1 cellular context compared by ENCODE assay signal in the genomic region with DNA sequence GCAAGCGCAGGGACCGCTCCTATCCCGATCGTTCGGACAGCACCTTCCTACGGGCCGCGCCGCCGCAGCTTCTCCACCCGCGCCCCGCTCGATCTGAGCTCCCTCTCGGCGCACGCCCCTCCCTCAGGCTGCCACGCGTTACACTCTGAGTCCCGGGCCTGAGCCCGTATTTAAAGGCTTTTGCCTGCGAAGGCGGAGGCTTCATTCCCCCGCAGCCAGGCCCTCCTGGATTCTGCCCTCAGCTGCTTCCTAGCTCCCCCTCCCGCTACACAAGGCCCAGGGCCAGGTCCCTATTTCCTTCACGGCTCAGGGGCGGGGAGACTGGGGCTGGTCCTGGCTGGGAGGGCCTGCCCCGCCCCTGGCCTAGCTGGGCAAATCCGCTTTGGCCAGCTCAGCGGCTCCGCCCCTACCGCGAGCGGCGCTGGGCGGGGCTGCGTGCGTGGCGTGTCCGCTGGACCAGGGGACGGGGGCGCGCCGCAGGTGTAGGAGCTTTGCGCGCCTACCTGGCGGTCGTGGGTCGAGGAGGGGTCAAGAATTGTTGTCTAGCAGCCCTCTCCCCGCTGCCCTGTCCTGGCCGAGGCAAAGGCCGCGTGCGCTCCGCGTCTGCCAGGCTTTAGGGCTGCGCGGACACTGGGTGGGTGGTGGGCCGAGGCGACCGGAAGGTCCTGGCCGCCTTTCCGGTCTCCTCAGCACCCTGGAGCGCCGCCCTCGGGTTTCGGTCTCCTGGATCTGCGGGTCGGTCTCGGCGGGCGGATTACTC.
TF ChIP-seq lines count a peak whose summit lies in the region.

Gene UGDH (minus strand): TSS at position 144 of the 760 bp plus-strand sequence. CDS start 5,927 bp downstream, outside the sequence.

TF ChIP-seq in WTC11, 78 proteins besides CTCF, POLR2A, EP300 and RAD21 (continued from another document and continues in another):
- TF ChIP-seq ZNF512 (CRISPR knock-in tag; IDR thresholded peaks at IDR 0.05; ENCODE audit: borderline replicate concordance) (no peak), SOX15 (CRISPR knock-in tag; IDR thresholded peaks at IDR 0.05) (no peak), FOXP4 (CRISPR knock-in tag; IDR thresholded peaks at IDR 0.05) (peak; percentile 73; the same call in 1 of the 2 replicates), OVOL2 (CRISPR knock-in tag; IDR thresholded peaks at IDR 0.05; ENCODE audit: borderline replicate concordance) (no peak), SMAD4 (CRISPR knock-in tag; IDR thresholded peaks at IDR 0.05) (0 out of 2 replicates have a peak, but pooled peaks have one; percentile 45), NR1H2 (CRISPR knock-in tag; IDR thresholded peaks at IDR 0.05) (no peak), AR (CRISPR knock-in tag; IDR thresholded peaks at IDR 0.05) (no peak), ATF1 (CRISPR knock-in tag; IDR thresholded peaks at IDR 0.05) (no peak), MLX (CRISPR knock-in tag; IDR thresholded peaks at IDR 0.05) (no peak), NFATC4 (CRISPR knock-in tag; IDR thresholded peaks at IDR 0.05) (no peak), TEAD4 (CRISPR knock-in tag; IDR thresholded peaks at IDR 0.05) (peak; percentile 78; the same call in 1 of the 2 replicates), ATF3 (CRISPR knock-in tag; conservative IDR thresholded peaks at IDR 0.05) (no peak), ZNF219 (CRISPR knock-in tag; IDR thresholded peaks at IDR 0.05; ENCODE audit: borderline replicate concordance) (0 out of 2 replicates have a peak, but pooled peaks have one; percentile 46), GABPB1 (CRISPR knock-in tag; IDR thresholded peaks at IDR 0.05) (peak; percentile 73), PRRX2 (CRISPR knock-in tag; IDR thresholded peaks at IDR 0.05) (no peak), IRF2 (CRISPR knock-in tag; IDR thresholded peaks at IDR 0.05; ENCODE audit: borderline replicate concordance, low read depth) (no peak), TEAD1 (CRISPR knock-in tag; IDR thresholded peaks at IDR 0.05) (peak; percentile 86), SMAD3 (CRISPR knock-in tag; IDR thresholded peaks at IDR 0.05; ENCODE audit: borderline replicate concordance) (peak; percentile 75; the same call in 1 of the 2 replicates), KAT7 (CRISPR knock-in tag; IDR thresholded peaks at IDR 0.05; ENCODE audit: borderline replicate concordance) (0 out of 2 replicates have a peak, but pooled peaks have one; percentile 72), JUN (CRISPR knock-in tag; IDR thresholded peaks at IDR 0.05) (peak; percentile 78), ZNF121 (CRISPR knock-in tag; IDR thresholded peaks at IDR 0.05) (no peak), ZNF138 (CRISPR knock-in tag; conservative IDR thresholded peaks at IDR 0.05) (no peak), ZNF317 (CRISPR knock-in tag; IDR thresholded peaks at IDR 0.05; ENCODE audit: borderline replicate concordance, low read depth) (no peak)
- TF ChIP-seq, protein P1, sequence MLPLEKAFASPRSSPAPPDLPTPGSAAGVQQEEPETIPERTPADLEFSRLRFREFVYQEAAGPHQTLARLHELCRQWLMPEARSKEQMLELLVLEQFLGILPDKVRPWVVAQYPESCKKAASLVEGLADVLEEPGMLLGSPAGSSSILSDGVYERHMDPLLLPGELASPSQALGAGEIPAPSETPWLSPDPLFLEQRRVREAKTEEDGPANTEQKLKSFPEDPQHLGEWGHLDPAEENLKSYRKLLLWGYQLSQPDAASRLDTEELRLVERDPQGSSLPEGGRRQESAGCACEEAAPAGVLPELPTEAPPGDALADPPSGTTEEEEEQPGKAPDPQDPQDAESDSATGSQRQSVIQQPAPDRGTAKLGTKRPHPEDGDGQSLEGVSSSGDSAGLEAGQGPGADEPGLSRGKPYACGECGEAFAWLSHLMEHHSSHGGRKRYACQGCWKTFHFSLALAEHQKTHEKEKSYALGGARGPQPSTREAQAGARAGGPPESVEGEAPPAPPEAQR (CRISPR knock-in tag; IDR thresholded peaks at IDR 0.05), result no peak
- TF ChIP-seq, protein P2, sequence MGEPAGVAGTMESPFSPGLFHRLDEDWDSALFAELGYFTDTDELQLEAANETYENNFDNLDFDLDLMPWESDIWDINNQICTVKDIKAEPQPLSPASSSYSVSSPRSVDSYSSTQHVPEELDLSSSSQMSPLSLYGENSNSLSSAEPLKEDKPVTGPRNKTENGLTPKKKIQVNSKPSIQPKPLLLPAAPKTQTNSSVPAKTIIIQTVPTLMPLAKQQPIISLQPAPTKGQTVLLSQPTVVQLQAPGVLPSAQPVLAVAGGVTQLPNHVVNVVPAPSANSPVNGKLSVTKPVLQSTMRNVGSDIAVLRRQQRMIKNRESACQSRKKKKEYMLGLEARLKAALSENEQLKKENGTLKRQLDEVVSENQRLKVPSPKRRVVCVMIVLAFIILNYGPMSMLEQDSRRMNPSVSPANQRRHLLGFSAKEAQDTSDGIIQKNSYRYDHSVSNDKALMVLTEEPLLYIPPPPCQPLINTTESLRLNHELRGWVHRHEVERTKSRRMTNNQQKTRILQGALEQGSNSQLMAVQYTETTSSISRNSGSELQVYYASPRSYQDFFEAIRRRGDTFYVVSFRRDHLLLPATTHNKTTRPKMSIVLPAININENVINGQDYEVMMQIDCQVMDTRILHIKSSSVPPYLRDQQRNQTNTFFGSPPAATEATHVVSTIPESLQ (CRISPR knock-in tag; IDR thresholded peaks at IDR 0.05), result no peak
- TF ChIP-seq, protein P3, sequence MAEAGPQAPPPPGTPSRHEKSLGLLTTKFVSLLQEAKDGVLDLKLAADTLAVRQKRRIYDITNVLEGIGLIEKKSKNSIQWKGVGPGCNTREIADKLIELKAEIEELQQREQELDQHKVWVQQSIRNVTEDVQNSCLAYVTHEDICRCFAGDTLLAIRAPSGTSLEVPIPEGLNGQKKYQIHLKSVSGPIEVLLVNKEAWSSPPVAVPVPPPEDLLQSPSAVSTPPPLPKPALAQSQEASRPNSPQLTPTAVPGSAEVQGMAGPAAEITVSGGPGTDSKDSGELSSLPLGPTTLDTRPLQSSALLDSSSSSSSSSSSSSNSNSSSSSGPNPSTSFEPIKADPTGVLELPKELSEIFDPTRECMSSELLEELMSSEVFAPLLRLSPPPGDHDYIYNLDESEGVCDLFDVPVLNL (CRISPR knock-in tag; IDR thresholded peaks at IDR 0.05; ENCODE audit: borderline replicate concordance, low read depth), result no peak
- TF ChIP-seq, protein P4, sequence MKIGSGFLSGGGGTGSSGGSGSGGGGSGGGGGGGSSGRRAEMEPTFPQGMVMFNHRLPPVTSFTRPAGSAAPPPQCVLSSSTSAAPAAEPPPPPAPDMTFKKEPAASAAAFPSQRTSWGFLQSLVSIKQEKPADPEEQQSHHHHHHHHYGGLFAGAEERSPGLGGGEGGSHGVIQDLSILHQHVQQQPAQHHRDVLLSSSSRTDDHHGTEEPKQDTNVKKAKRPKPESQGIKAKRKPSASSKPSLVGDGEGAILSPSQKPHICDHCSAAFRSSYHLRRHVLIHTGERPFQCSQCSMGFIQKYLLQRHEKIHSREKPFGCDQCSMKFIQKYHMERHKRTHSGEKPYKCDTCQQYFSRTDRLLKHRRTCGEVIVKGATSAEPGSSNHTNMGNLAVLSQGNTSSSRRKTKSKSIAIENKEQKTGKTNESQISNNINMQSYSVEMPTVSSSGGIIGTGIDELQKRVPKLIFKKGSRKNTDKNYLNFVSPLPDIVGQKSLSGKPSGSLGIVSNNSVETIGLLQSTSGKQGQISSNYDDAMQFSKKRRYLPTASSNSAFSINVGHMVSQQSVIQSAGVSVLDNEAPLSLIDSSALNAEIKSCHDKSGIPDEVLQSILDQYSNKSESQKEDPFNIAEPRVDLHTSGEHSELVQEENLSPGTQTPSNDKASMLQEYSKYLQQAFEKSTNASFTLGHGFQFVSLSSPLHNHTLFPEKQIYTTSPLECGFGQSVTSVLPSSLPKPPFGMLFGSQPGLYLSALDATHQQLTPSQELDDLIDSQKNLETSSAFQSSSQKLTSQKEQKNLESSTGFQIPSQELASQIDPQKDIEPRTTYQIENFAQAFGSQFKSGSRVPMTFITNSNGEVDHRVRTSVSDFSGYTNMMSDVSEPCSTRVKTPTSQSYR (CRISPR knock-in tag; IDR thresholded peaks at IDR 0.05), result peak; percentile 42; the same call in 1 of the 2 replicates
- TF ChIP-seq, protein P5, sequence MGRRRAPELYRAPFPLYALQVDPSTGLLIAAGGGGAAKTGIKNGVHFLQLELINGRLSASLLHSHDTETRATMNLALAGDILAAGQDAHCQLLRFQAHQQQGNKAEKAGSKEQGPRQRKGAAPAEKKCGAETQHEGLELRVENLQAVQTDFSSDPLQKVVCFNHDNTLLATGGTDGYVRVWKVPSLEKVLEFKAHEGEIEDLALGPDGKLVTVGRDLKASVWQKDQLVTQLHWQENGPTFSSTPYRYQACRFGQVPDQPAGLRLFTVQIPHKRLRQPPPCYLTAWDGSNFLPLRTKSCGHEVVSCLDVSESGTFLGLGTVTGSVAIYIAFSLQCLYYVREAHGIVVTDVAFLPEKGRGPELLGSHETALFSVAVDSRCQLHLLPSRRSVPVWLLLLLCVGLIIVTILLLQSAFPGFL (CRISPR knock-in tag; IDR thresholded peaks at IDR 0.05; ENCODE audit: borderline replicate concordance), result no peak
- TF ChIP-seq, protein P6, sequence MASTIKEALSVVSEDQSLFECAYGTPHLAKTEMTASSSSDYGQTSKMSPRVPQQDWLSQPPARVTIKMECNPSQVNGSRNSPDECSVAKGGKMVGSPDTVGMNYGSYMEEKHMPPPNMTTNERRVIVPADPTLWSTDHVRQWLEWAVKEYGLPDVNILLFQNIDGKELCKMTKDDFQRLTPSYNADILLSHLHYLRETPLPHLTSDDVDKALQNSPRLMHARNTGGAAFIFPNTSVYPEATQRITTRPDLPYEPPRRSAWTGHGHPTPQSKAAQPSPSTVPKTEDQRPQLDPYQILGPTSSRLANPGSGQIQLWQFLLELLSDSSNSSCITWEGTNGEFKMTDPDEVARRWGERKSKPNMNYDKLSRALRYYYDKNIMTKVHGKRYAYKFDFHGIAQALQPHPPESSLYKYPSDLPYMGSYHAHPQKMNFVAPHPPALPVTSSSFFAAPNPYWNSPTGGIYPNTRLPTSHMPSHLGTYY (CRISPR knock-in tag; IDR thresholded peaks at IDR 0.05), result no peak
- TF ChIP-seq, protein P7, sequence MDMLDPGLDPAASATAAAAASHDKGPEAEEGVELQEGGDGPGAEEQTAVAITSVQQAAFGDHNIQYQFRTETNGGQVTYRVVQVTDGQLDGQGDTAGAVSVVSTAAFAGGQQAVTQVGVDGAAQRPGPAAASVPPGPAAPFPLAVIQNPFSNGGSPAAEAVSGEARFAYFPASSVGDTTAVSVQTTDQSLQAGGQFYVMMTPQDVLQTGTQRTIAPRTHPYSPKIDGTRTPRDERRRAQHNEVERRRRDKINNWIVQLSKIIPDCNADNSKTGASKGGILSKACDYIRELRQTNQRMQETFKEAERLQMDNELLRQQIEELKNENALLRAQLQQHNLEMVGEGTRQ (CRISPR knock-in tag; IDR thresholded peaks at IDR 0.05), result no peak
- TF ChIP-seq, protein P8, sequence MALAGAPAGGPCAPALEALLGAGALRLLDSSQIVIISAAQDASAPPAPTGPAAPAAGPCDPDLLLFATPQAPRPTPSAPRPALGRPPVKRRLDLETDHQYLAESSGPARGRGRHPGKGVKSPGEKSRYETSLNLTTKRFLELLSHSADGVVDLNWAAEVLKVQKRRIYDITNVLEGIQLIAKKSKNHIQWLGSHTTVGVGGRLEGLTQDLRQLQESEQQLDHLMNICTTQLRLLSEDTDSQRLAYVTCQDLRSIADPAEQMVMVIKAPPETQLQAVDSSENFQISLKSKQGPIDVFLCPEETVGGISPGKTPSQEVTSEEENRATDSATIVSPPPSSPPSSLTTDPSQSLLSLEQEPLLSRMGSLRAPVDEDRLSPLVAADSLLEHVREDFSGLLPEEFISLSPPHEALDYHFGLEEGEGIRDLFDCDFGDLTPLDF (CRISPR knock-in tag; IDR thresholded peaks at IDR 0.05), result no peak
